In the genomic region with DNA sequence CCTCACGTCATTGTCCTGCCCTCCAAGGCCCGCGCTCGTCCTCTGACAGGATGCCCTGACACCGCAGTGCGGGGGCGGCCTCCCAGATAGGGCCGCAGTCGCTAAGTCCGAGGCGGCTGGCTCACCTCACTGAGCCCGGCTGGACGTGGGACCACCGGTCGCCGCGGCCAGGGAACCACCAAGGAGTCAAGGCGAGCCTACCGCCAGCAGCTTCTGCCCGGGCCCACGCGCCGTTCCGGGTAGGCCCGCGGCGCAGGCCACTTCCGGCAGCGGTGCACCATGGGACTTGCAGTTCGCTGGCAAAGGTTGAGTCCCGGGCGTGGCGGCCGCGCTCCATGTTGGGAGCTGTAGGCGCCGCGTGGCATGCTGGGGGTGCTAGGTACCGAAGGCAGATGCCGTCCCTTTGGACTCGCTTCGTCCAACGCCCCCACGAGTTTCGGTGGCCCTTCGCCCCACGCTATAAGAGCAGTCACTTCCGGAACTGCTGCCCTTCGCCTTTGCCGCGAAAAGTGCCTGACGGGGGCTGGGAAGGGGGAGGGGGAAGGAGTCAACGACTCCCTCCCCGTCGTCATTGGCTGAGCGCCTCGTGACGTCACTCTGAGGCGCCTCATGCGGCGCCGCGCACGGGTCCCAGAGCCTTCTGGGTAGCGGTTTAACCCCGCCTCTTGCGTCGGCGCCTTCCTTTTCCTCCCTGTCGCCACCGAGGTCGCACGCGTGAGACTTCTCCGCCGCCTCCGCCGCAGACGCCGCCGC, we compare ENCODE assay signal across 1 cellular context.
TF ChIP-seq lines count a peak whose summit lies in the region.

A gene (plus strand): TSS at position 681 of the 753 bp plus-strand sequence. CDS start 268 bp downstream, outside the sequence.

TF ChIP-seq in K562, 482 proteins besides CTCF, POLR2A, EP300 and RAD21 (continued from another document and continues in another):
- TF ChIP-seq, protein P1, sequence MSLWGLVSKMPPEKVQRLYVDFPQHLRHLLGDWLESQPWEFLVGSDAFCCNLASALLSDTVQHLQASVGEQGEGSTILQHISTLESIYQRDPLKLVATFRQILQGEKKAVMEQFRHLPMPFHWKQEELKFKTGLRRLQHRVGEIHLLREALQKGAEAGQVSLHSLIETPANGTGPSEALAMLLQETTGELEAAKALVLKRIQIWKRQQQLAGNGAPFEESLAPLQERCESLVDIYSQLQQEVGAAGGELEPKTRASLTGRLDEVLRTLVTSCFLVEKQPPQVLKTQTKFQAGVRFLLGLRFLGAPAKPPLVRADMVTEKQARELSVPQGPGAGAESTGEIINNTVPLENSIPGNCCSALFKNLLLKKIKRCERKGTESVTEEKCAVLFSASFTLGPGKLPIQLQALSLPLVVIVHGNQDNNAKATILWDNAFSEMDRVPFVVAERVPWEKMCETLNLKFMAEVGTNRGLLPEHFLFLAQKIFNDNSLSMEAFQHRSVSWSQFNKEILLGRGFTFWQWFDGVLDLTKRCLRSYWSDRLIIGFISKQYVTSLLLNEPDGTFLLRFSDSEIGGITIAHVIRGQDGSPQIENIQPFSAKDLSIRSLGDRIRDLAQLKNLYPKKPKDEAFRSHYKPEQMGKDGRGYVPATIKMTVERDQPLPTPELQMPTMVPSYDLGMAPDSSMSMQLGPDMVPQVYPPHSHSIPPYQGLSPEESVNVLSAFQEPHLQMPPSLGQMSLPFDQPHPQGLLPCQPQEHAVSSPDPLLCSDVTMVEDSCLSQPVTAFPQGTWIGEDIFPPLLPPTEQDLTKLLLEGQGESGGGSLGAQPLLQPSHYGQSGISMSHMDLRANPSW (CRISPR knock-in tag; IDR thresholded peaks at IDR 0.05), result peak; percentile 12; the same call in 1 of the 2 replicates
- no peak for TF ChIP-seq ZNF217 (CRISPR knock-in tag; IDR thresholded peaks at IDR 0.05)
- no peak for TF ChIP-seq ZNF780A (CRISPR knock-in tag; IDR thresholded peaks at IDR 0.05)
- TF ChIP-seq KLF13 (tag; IDR thresholded peaks at IDR 0.05; ENCODE audit: borderline replicate concordance, low read depth), result no peak
- TF ChIP-seq TRIM24 (IDR thresholded peaks at IDR 0.05), result peak in 1 of 2 experiments; percentile 58; a peak in 1 of 4 replicates
- TF ChIP-seq STAT5B (CRISPR knock-in tag; IDR thresholded peaks at IDR 0.05), result no peak
- TF ChIP-seq LCOR (CRISPR knock-in tag; IDR thresholded peaks at IDR 0.05), result peak; percentile 73
- TF ChIP-seq XRCC3 (IDR thresholded peaks at IDR 0.05), result no peak
- TF ChIP-seq ZNF695 (CRISPR knock-in tag; IDR thresholded peaks at IDR 0.05), result no peak
- TF ChIP-seq, protein P2, sequence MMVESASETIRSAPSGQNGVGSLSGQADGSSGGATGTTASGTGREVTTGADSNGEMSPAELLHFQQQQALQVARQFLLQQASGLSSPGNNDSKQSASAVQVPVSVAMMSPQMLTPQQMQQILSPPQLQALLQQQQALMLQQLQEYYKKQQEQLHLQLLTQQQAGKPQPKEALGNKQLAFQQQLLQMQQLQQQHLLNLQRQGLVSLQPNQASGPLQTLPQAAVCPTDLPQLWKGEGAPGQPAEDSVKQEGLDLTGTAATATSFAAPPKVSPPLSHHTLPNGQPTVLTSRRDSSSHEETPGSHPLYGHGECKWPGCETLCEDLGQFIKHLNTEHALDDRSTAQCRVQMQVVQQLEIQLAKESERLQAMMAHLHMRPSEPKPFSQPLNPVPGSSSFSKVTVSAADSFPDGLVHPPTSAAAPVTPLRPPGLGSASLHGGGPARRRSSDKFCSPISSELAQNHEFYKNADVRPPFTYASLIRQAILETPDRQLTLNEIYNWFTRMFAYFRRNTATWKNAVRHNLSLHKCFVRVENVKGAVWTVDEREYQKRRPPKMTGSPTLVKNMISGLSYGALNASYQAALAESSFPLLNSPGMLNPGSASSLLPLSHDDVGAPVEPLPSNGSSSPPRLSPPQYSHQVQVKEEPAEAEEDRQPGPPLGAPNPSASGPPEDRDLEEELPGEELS (CRISPR knock-in tag; IDR thresholded peaks at IDR 0.05; ENCODE audit: borderline replicate concordance), result peak; percentile 87
- TF ChIP-seq TEAD1 (CRISPR knock-in tag; IDR thresholded peaks at IDR 0.05), result peak; percentile 60 to 92; a peak in 3 of 4 replicates
- TF ChIP-seq, protein P3, sequence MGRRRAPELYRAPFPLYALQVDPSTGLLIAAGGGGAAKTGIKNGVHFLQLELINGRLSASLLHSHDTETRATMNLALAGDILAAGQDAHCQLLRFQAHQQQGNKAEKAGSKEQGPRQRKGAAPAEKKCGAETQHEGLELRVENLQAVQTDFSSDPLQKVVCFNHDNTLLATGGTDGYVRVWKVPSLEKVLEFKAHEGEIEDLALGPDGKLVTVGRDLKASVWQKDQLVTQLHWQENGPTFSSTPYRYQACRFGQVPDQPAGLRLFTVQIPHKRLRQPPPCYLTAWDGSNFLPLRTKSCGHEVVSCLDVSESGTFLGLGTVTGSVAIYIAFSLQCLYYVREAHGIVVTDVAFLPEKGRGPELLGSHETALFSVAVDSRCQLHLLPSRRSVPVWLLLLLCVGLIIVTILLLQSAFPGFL (CRISPR knock-in tag; IDR thresholded peaks at IDR 0.05), result no peak
- TF ChIP-seq, protein P4, sequence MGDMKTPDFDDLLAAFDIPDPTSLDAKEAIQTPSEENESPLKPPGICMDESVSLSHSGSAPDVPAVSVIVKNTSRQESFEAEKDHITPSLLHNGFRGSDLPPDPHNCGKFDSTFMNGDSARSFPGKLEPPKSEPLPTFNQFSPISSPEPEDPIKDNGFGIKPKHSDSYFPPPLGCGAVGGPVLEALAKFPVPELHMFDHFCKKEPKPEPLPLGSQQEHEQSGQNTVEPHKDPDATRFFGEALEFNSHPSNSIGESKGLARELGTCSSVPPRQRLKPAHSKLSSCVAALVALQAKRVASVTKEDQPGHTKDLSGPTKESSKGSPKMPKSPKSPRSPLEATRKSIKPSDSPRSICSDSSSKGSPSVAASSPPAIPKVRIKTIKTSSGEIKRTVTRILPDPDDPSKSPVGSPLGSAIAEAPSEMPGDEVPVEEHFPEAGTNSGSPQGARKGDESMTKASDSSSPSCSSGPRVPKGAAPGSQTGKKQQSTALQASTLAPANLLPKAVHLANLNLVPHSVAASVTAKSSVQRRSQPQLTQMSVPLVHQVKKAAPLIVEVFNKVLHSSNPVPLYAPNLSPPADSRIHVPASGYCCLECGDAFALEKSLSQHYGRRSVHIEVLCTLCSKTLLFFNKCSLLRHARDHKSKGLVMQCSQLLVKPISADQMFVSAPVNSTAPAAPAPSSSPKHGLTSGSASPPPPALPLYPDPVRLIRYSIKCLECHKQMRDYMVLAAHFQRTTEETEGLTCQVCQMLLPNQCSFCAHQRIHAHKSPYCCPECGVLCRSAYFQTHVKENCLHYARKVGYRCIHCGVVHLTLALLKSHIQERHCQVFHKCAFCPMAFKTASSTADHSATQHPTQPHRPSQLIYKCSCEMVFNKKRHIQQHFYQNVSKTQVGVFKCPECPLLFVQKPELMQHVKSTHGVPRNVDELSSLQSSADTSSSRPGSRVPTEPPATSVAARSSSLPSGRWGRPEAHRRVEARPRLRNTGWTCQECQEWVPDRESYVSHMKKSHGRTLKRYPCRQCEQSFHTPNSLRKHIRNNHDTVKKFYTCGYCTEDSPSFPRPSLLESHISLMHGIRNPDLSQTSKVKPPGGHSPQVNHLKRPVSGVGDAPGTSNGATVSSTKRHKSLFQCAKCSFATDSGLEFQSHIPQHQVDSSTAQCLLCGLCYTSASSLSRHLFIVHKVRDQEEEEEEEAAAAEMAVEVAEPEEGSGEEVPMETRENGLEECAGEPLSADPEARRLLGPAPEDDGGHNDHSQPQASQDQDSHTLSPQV (IDR thresholded peaks at IDR 0.05), result peak; percentile 72
- TF ChIP-seq ZNF23 (CRISPR knock-in tag; IDR thresholded peaks at IDR 0.05), result no peak
- no peak for TF ChIP-seq ZEB2 (IDR thresholded peaks at IDR 0.05)
- peak; percentile 17; the same call in 1 of the 2 replicates for TF ChIP-seq ZNF766 (CRISPR knock-in tag; conservative IDR thresholded peaks at IDR 0.05)
- no peak for TF ChIP-seq ZBTB8A (IDR thresholded peaks at IDR 0.05; ENCODE audit: partially characterized antibody)
- TF ChIP-seq RBM14 (IDR thresholded peaks at IDR 0.05; ENCODE audit: borderline replicate concordance, insufficient read depth, low read depth, low read length), result 0 out of 2 replicates have a peak, but pooled peaks have one; percentile 62
- TF ChIP-seq ZNF232 (CRISPR knock-in tag; IDR thresholded peaks at IDR 0.05), result 0 out of 2 replicates have a peak, but pooled peaks have one; percentile 8
- no peak for TF ChIP-seq BDP1 (IDR thresholded peaks at IDR 0.05; ENCODE audit: insufficient read depth, insufficient read length)
- TF ChIP-seq ADNP (tag; IDR thresholded peaks at IDR 0.05), result no peak
- TF ChIP-seq, protein P5, sequence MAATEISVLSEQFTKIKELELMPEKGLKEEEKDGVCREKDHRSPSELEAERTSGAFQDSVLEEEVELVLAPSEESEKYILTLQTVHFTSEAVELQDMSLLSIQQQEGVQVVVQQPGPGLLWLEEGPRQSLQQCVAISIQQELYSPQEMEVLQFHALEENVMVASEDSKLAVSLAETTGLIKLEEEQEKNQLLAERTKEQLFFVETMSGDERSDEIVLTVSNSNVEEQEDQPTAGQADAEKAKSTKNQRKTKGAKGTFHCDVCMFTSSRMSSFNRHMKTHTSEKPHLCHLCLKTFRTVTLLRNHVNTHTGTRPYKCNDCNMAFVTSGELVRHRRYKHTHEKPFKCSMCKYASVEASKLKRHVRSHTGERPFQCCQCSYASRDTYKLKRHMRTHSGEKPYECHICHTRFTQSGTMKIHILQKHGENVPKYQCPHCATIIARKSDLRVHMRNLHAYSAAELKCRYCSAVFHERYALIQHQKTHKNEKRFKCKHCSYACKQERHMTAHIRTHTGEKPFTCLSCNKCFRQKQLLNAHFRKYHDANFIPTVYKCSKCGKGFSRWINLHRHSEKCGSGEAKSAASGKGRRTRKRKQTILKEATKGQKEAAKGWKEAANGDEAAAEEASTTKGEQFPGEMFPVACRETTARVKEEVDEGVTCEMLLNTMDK (IDR thresholded peaks at IDR 0.05; ENCODE audit: borderline replicate concordance, insufficient read depth, low read depth, low read length, poor library complexity, severe bottlenecking), result no peak
- TF ChIP-seq, protein P6, sequence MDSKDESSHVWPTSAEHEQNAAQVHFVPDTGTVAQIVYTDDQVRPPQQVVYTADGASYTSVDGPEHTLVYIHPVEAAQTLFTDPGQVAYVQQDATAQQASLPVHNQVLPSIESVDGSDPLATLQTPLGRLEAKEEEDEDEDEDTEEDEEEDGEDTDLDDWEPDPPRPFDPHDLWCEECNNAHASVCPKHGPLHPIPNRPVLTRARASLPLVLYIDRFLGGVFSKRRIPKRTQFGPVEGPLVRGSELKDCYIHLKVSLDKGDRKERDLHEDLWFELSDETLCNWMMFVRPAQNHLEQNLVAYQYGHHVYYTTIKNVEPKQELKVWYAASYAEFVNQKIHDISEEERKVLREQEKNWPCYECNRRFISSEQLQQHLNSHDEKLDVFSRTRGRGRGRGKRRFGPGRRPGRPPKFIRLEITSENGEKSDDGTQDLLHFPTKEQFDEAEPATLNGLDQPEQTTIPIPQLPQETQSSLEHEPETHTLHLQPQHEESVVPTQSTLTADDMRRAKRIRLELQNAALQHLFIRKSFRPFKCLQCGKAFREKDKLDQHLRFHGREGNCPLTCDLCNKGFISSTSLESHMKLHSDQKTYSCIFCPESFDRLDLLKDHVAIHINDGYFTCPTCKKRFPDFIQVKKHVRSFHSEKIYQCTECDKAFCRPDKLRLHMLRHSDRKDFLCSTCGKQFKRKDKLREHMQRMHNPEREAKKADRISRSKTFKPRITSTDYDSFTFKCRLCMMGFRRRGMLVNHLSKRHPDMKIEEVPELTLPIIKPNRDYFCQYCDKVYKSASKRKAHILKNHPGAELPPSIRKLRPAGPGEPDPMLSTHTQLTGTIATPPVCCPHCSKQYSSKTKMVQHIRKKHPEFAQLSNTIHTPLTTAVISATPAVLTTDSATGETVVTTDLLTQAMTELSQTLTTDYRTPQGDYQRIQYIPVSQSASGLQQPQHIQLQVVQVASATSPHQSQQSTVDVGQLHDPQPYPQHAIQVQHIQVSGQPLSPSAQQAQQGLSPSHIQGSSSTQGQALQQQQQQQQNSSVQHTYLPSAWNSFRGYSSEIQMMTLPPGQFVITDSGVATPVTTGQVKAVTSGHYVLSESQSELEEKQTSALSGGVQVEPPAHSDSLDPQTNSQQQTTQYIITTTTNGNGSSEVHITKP (IDR thresholded peaks at IDR 0.05; ENCODE audit: partially characterized antibody), result peak; percentile 55
- peak; percentile 65 for TF ChIP-seq CCNT2 (IDR thresholded peaks at IDR 0.05; ENCODE audit: borderline replicate concordance, extremely low read depth, insufficient read length, low read depth, low read length)
- TF ChIP-seq NFIC (IDR thresholded peaks at IDR 0.05), result peak; percentile 16
